Comparison of ENCODE assay signal across 8 cellular contexts in the genomic region with DNA sequence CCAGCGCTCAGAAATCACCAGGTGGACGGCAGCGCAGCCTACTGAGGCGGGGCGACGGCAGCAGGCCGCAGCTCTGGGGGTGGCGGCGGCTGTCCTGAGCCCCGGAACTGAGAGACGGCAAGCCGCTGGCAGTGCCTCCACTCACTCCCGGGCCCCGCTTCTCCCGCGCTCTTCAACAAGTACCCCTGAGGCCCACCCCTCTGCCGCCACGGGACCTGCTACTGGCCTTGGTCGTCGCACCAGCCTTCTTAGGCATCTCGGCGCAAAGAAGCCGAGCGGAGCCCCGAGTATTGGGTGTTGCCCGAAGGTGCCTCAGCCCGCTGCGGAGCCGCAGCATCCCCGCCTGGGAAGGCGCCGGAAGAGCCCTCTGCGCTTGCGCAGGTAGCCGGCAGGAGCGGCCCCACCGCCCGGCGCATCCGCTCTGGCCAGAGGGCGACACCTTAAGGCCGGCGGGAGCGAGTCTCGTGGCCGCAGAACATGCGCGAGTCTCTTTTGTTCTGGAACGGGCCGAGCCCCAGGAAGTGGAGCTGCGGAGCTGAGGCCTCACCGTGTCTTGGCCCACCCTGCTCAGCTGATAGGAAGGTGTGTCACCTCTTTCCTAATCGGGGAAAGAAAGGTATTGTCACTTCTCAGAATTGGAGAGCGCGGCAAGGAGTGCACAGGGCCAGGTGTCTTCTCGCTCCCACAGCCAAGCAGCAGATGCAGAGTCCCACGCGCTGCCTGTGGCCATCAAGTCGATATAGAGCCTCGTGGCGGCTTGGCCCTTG. TPM values are rescaled to one million over a fixed set of nuclear protein-coding genes. Genes with fewer than 3 reads are reported as not detected.
DNase-seq lines count a peak whose midpoint lies in the region; ATAC-seq and TF ChIP-seq lines count a peak whose summit lies in the region.

C15orf40 (minus strand) TSS at position 369 of the 767 bp plus-strand sequence; CDS start at position 337, 32 bp downstream.

- H3K27ac Mint-ChIP-seq in nephron progenitor cell, result peak within 1 kb of the TSS; percentile 95
- H3K27ac Mint-ChIP-seq in stimulated activated naive CD8-positive, alpha-beta T cell treated with anti-CD3 and anti-CD28 coated beads, Interleukin-15, amount 100 ng/mL, for 72 hours, result peak within 1 kb of the TSS; percentile 54 to 93

- peak; percentile 90 for ATAC-seq in stimulated activated naive CD8-positive, alpha-beta T cell treated with anti-CD3 and anti-CD28 coated beads, Interleukin-15, amount 100 ng/mL, for 72 hours

- H3K27me3 ChIP-seq in H7 (ENCODE audit: control insufficient read depth, insufficient read depth, low read length), result no peaks in the 10 kb centered on the region

- peaks cover 77% of the 10 kb centered on the region for H3K36me3 Mint-ChIP-seq in nephron progenitor cell (ENCODE audit: low read depth)

- TF ChIP-seq POLR2A in Raji (IDR thresholded peaks at IDR 0.05; ENCODE audit: insufficient read depth, low read depth, low read length), result peak; percentile 85

- H3K36me3 ChIP-seq in H7 (replicated peaks; ENCODE audit: control insufficient read depth, insufficient read depth, low read length), result peaks cover 8% of the 10 kb centered on the region

- TF ChIP-seq CTCF in nephron progenitor cell (IDR thresholded peaks at IDR 0.05), result peak; percentile 27

- peak; percentile 85 for DNase-seq in GDM1 (lab: John Stamatoyannopoulos, UW)
- peak; percentile 97 for DNase-seq in H7
- DNase-seq in LoVo (ENCODE audit: low spot score), result peak; percentile 97
- peak; percentile 94 for DNase-seq in activated effector memory CD4-positive, alpha-beta T cell treated with anti-CD3 and anti-CD28 coated beads, Interleukin-2, amount 50 U/mL, for 16 hours
- DNase-seq in fibroblast of the conjunctiva (ENCODE audit: low read depth), result peak; percentile 84
- DNase-seq in nephron progenitor cell, result peak; percentile 85
- peak; percentile 86 to 91 for DNase-seq in stimulated activated naive CD8-positive, alpha-beta T cell treated with anti-CD3 and anti-CD28 coated beads, Interleukin-15, amount 100 ng/mL, for 72 hours

- no peaks in the 10 kb centered on the region for H3K27me3 Mint-ChIP-seq in nephron progenitor cell (ENCODE audit: low read depth, poor library complexity)
- H3K27me3 Mint-ChIP-seq in stimulated activated naive CD8-positive, alpha-beta T cell treated with anti-CD3 and anti-CD28 coated beads, Interleukin-15, amount 100 ng/mL, for 72 hours, result no peaks in the 10 kb centered on the region

- peak within 1 kb of the TSS; percentile 97 for H3K4me3 Mint-ChIP-seq in nephron progenitor cell
- H3K4me3 Mint-ChIP-seq in stimulated activated naive CD8-positive, alpha-beta T cell treated with anti-CD3 and anti-CD28 coated beads, Interleukin-15, amount 100 ng/mL, for 72 hours, result peak within 1 kb of the TSS; percentile 88 to 96

- H3K4me3 ChIP-seq in H7 (ENCODE audit: insufficient read depth, low read depth, low read length), result peak within 1 kb of the TSS; percentile 99

- H3K9me3 Mint-ChIP-seq in nephron progenitor cell, result peaks cover 17% of the 10 kb centered on the region
- peaks cover 0 to 6% of the 10 kb centered on the region in 2 donors for H3K9me3 Mint-ChIP-seq in stimulated activated naive CD8-positive, alpha-beta T cell treated with anti-CD3 and anti-CD28 coated beads, Interleukin-15, amount 100 ng/mL, for 72 hours

- peaks cover 48% of the 10 kb centered on the region for H3K4me1 Mint-ChIP-seq in nephron progenitor cell
- peaks cover 48% of the 10 kb centered on the region for H3K4me1 Mint-ChIP-seq in stimulated activated naive CD8-positive, alpha-beta T cell treated with anti-CD3 and anti-CD28 coated beads, Interleukin-15, amount 100 ng/mL, for 72 hours

RNA-seq across cellular contexts. Expression of gene C15orf40, which starts in this region (rescaled TPM):
- total RNA-seq in H7 (2014; rRNA removed; shearing (Covaris generic)), result 21.3 and 48.6 TPM in 2 replicates

Comparison
In these comparisons a context has a peak if more than half of its experiments do, and no peak if none do; other contexts are left out.
1. Peak in every context shown above with its lines: DNase-seq, ATAC-seq and H3K4me3 ChIP-seq.